9 cellular contexts compared by ENCODE assay signal in genomic region chr22:39290724-39291161, GRCh38. TPM values are rescaled to one million over a fixed set of nuclear protein-coding genes. Genes with fewer than 3 reads are reported as not detected.
DNase-seq lines count a peak whose midpoint lies in the region; TF ChIP-seq lines count a peak whose summit lies in the region.
"Had no signal": no experiment of that assay in that cellular context is flagged by ENCODE, and none has a peak within 500 bp of the region (broad histone marks: within the 10 kb centered on the region; RNA-seq: fewer than 3 reads in every experiment).

No MANE protein-coding gene starts in this region.

- H3K36me3 ChIP-seq in PC-9 (ENCODE audit: low read depth) (no peaks in the 10 kb centered on the region), fibroblast of lung (ENCODE audit: control insufficient read depth, insufficient read depth, low read length) (no peaks in the 10 kb centered on the region)

- H3K9me3 ChIP-seq in PC-9 (ENCODE audit: insufficient read depth, low read depth), result no peaks in the 10 kb centered on the region
- H3K9me3 ChIP-seq in fibroblast of lung (ENCODE audit: control insufficient read depth, insufficient read depth, low read depth, low read length), result no peaks in the 10 kb centered on the region

- H3K4me3 ChIP-seq in PC-9 (no peak overlapping the region), fibroblast of lung (replicated peaks in 1 of 4; ENCODE audit: control extremely low read depth in 1 of 4, insufficient read depth in 1 of 4, low read depth in 3 of 4, low read length in 4 of 4) (no peak overlapping the region)

- no peaks in the 10 kb centered on the region for H3K4me1 Mint-ChIP-seq in activated CD4-positive, alpha-beta T cell treated with anti-CD3 and anti-CD28 coated beads, Interleukin-2, amount 10 ng/mL, durations not matched to agents 7 days and 5 days

- H3F3A ChIP-seq in PC-9 (ENCODE audit: insufficient read depth, low read depth), result peaks cover 80% of the 10 kb centered on the region

- no peak overlapping the region for H3K9ac ChIP-seq in fibroblast of lung (ENCODE audit: insufficient read depth, low read length)

- DNase-seq in ACHN (peak; percentile 87), PC-9 (peak; percentile 92 to 95), fibroblast of lung (ENCODE audit: low read depth in 2 of 2) (peak; percentile 60 to 64), myocyte (ENCODE audit: low read depth) (peak; percentile 91), NCI-H510A treated with DMSO at 0.1 percent for 48 hours (lab: John Stamatoyannopoulos, UW) (no peak), GM10266 (ENCODE audit: extremely low spot score) (no peak), epidermal melanocyte (ENCODE audit: insufficient read length, low spot score) (no peak)
- no peak for DNase-seq in activated CD4-positive, alpha-beta T cell treated with anti-CD3 and anti-CD28 coated beads, Interleukin-2, amount 10 ng/mL, durations not matched to agents 7 days and 5 days

- intact Hi-C loops in PC-9 (cut with micrococcal nuclease; ENCODE audit: unreplicated experiment), result no loop called here

- CTCF ChIA-PET in PC-9 (lab: Charles Lee), result interaction anchor here (0.7 to 1.6 kb wide), 2 partner anchors 76 to 532 kb away, joined by 3 to 4 read pairs; no protein-coding TSS in a partner anchor
- CTCF ChIA-PET in activated CD4-positive, alpha-beta T cell treated with anti-CD3 and anti-CD28 coated beads, Interleukin-2, amount 10 ng/mL, durations not matched to agents 7 days and 5 days (lab: Charles Lee), result interaction anchor here (1.0 kb wide), 1 partner anchor 106 kb away, joined by 3 read pairs; no protein-coding TSS in a partner anchor

- peaks cover 6% of the 10 kb centered on the region for H3K27me3 Mint-ChIP-seq in activated CD4-positive, alpha-beta T cell treated with anti-CD3 and anti-CD28 coated beads, Interleukin-2, amount 10 ng/mL, durations not matched to agents 7 days and 5 days

- H3K36me3 Mint-ChIP-seq in activated CD4-positive, alpha-beta T cell treated with anti-CD3 and anti-CD28 coated beads, Interleukin-2, amount 10 ng/mL, durations not matched to agents 7 days and 5 days (ENCODE audit: low read depth), result no peaks in the 10 kb centered on the region

- POLR2A ChIA-PET in PC-9 (lab: Charles Lee; ENCODE audit: unreplicated experiment), result interaction anchor here (0.6 to 1.1 kb wide), 4 partner anchors 28 to 488 kb away, joined by 3 to 8 read pairs (median 4); no protein-coding TSS in a partner anchor
- POLR2A ChIA-PET in activated CD4-positive, alpha-beta T cell treated with anti-CD3 and anti-CD28 coated beads, Interleukin-2, amount 10 ng/mL, durations not matched to agents 7 days and 5 days (lab: Charles Lee), result no interaction called here

- H3K27ac ChIP-seq in PC-9, result peak overlapping the region; percentile 84
- no peak overlapping the region for H3K27ac ChIP-seq in fibroblast of lung (ENCODE audit: insufficient read depth, low read length)

- H3K27me3 ChIP-seq in PC-9 (ENCODE audit: insufficient read depth, low read depth) (no peaks in the 10 kb centered on the region), fibroblast of lung (ENCODE audit: control insufficient read depth, insufficient read depth, low read length) (no peaks in the 10 kb centered on the region)

- H2AFZ ChIP-seq in PC-9 (no peak overlapping the region), fibroblast of lung (ENCODE audit: low read length) (no peak overlapping the region)

- peaks cover 82% of the 10 kb centered on the region for H3K4me1 ChIP-seq in PC-9 (replicated peaks; ENCODE audit: insufficient read depth)
- H3K4me1 ChIP-seq in fibroblast of lung (ENCODE audit: control insufficient read depth, extremely low read depth, insufficient read depth, low read length), result peaks cover 4% of the 10 kb centered on the region

- H3K9me3 Mint-ChIP-seq in activated CD4-positive, alpha-beta T cell treated with anti-CD3 and anti-CD28 coated beads, Interleukin-2, amount 10 ng/mL, durations not matched to agents 7 days and 5 days, result no peaks in the 10 kb centered on the region
- H3K9me3 Mint-ChIP-seq: neural crest cell had no signal

- peak overlapping the region; percentile 53 for H3K4me2 ChIP-seq in PC-9
- H3K4me2 ChIP-seq in fibroblast of lung (ENCODE audit: extremely low read depth, insufficient read depth, low read length), result no peak overlapping the region

- H3K79me2 ChIP-seq in PC-9 (ENCODE audit: low read depth) (no peaks in the 10 kb centered on the region), fibroblast of lung (ENCODE audit: control insufficient read depth, insufficient read depth, low read length) (no peaks in the 10 kb centered on the region)

- H3K4me3 Mint-ChIP-seq in activated CD4-positive, alpha-beta T cell treated with anti-CD3 and anti-CD28 coated beads, Interleukin-2, amount 10 ng/mL, durations not matched to agents 7 days and 5 days, result no peak overlapping the region
- H3K4me3 Mint-ChIP-seq: neural crest cell had no signal

- H3K9me2 ChIP-seq in PC-9 (ENCODE audit: insufficient read depth), result no peaks in the 10 kb centered on the region

- no TSS peak for BruUV-seq in PC-9 (replicated peaks; lab: Mats Ljungman, UMichigan)

- TF ChIP-seq CTCF in PC-9 (conservative IDR thresholded peaks at IDR 0.05) (no peak), fibroblast of lung (conservative IDR thresholded peaks at IDR 0.05 in 1 of 2, IDR thresholded peaks at IDR 0.05 in 1 of 2; ENCODE audit: low read depth in 1 of 2, low read length in 2 of 2) (no peak), GM10266 (IDR thresholded peaks at IDR 0.05; ENCODE audit: control insufficient read depth, insufficient read depth, low read depth, missing control alignments) (no peak)

- in situ Hi-C loops in ACHN (cut with HindIII; ENCODE audit: low pct_ligation_motif_present, low pct_unique_long_range_greater_than_20kb, low sequenced_read_pairs), result no loop called here

- no peak overlapping the region for H3K27ac Mint-ChIP-seq in activated CD4-positive, alpha-beta T cell treated with anti-CD3 and anti-CD28 coated beads, Interleukin-2, amount 10 ng/mL, durations not matched to agents 7 days and 5 days

- H4K20me1 ChIP-seq in PC-9 (ENCODE audit: insufficient read depth), result no peaks in the 10 kb centered on the region
- H4K20me1 ChIP-seq in fibroblast of lung (ENCODE audit: control insufficient read depth, extremely low read depth, insufficient read depth, low read length), result no peaks in the 10 kb centered on the region

RNA-seq across cellular contexts. Expression of gene RPL3, which starts 28.7 kb away (rescaled TPM):
- total RNA-seq in PC-9 (2021) (1,699 and 2,252 TPM in 2 replicates), fibroblast of lung (2,627 and 3,935 TPM in 2 replicates), myocyte (1,239 and 1,524 TPM in 2 replicates)
- 2,773 and 2,862 TPM in 2 replicates for polyA plus RNA-seq in fibroblast of lung
- polyA plus RNA-seq in fibroblast of lung (2012), result 2,320 and 2,565 TPM in 2 replicates
- polyA minus RNA-seq in fibroblast of lung (ENCODE audit: low replicate concordance), result 1,108 and 1,634 TPM in 2 replicates
- polyA plus RNA-seq in myocyte (2012), result 2,014 TPM
- total RNA-seq in activated CD4-positive, alpha-beta T cell treated with anti-CD3 and anti-CD28 coated beads, Interleukin-2, amount 10 ng/mL, durations not matched to agents 7 days and 5 days, result 1,000 to 10,000 TPM; 1,621 to 1,780 TPM

RNA-seq across cellular contexts. Expression of gene PDGFB, which starts 46.0 kb away (rescaled TPM):
- total RNA-seq in PC-9 (2021), result 35.5 and 39.7 TPM in 2 replicates
- total RNA-seq in fibroblast of lung, result under 0.01 TPM in 1 of 2 replicates, not detected in the other
- polyA plus RNA-seq in fibroblast of lung, result 0.03 and 0.50 TPM in 2 replicates
- 0.03 and 0.68 TPM in 2 replicates for polyA plus RNA-seq in fibroblast of lung (2012)
- 1.3 TPM in 1 of 2 replicates, not detected in the other for polyA minus RNA-seq in fibroblast of lung (ENCODE audit: low replicate concordance)
- 6.7 and 10.2 TPM in 2 replicates for total RNA-seq in myocyte
- 19.4 TPM for polyA plus RNA-seq in myocyte (2012)
- 1 to 10 TPM in 1 of 2 experiments, under 1 TPM in 1; 0.89 to 1.1 TPM for total RNA-seq in activated CD4-positive, alpha-beta T cell treated with anti-CD3 and anti-CD28 coated beads, Interleukin-2, amount 10 ng/mL, durations not matched to agents 7 days and 5 days

RNA-seq across cellular contexts. Expression of gene SYNGR1, which starts 59.0 kb away (rescaled TPM):
- total RNA-seq in PC-9 (2021) (12.0 and 19.1 TPM in 2 replicates), fibroblast of lung (7.7 and 13.0 TPM in 2 replicates), myocyte (0.29 and 4.9 TPM in 2 replicates)
- polyA plus RNA-seq in fibroblast of lung, result 12.9 and 13.5 TPM in 2 replicates
- 29.4 and 32.7 TPM in 2 replicates for polyA plus RNA-seq in fibroblast of lung (2012)
- 9.2 and 21.0 TPM in 2 replicates for polyA minus RNA-seq in fibroblast of lung (ENCODE audit: low replicate concordance)
- polyA plus RNA-seq in myocyte (2012), result 10.7 TPM
- under 1 TPM; 0.42 to 0.77 TPM for total RNA-seq in activated CD4-positive, alpha-beta T cell treated with anti-CD3 and anti-CD28 coated beads, Interleukin-2, amount 10 ng/mL, durations not matched to agents 7 days and 5 days

Comparison
In these comparisons a context has a peak if more than half of its experiments do, and no peak if none do; other contexts are left out.
1. DNase-seq: peak in ACHN (single experiment), PC-9 (2 of 2), fibroblast of lung (2 of 2) and myocyte (single experiment); none in NCI-H510A treated with DMSO at 0.1 percent for 48 hours (single experiment), GM10266 (single experiment), epidermal melanocyte (single experiment) and activated CD4-positive, alpha-beta T cell treated with anti-CD3 and anti-CD28 coated beads, Interleukin-2, amount 10 ng/mL, durations not matched to agents 7 days and 5 days (single experiment).